ENCODE assay signal across 8 cellular contexts in genomic region chr4:173505924-173506779, GRCh38. TPM values are rescaled to one million over a fixed set of nuclear protein-coding genes. Genes with fewer than 3 reads are reported as not detected.
DNase-seq lines count a peak whose midpoint lies in the region; FAIRE-seq and TF ChIP-seq lines count a peak whose summit lies in the region.

No MANE protein-coding gene starts in this region.

- intact Hi-C loops in uterus (cut with DNase I; ENCODE audit: low total_unique reads), result loop anchor here (10.0 kb wide), 2 partner anchors 181 to 609 kb away; no protein-coding TSS in a partner anchor

- FAIRE-seq in H1 (lab: Jason Lieb, UNC), result peak; percentile 88

- H4K5ac ChIP-seq in H1 (ENCODE audit: insufficient read length, low read depth, low read length), result no peak overlapping the region
- no peak overlapping the region for H4K5ac ChIP-seq in mesendoderm (ENCODE audit: low read length)

- CTCF ChIA-PET in SK-N-SH (lab: Yijun Ruan, JAX), result interaction anchor here (0.6 to 5.1 kb wide), 32 partner anchors 9 to 858 kb away, joined by 3 to 24 read pairs (median 4); no protein-coding TSS in a partner anchor
- CTCF ChIA-PET in H1 (lab: Charles Lee; ENCODE audit: partially characterized antibody), result interaction anchor here (0.6 to 5.9 kb wide), 50 partner anchors 8 to 714 kb away, joined by 3 to 39 read pairs (median 4); partner anchors contain the start of gene HAND2

- H3K23ac ChIP-seq in H1 (ENCODE audit: insufficient read length), result no peak overlapping the region
- no peak overlapping the region for H3K23ac ChIP-seq in mesendoderm (ENCODE audit: low read length)

- H3F3A ChIP-seq in SK-N-SH (replicated peaks; ENCODE audit: insufficient read depth), result peaks cover 14% of the 10 kb centered on the region

- H3K79me2 ChIP-seq in ACC112 (ENCODE audit: control insufficient read depth, insufficient read depth, low read length, unreplicated experiment), result no peaks in the 10 kb centered on the region
- peaks cover 30% of the 10 kb centered on the region for H3K79me2 ChIP-seq in SK-N-SH (ENCODE audit: insufficient read depth)
- no peaks in the 10 kb centered on the region for H3K79me2 ChIP-seq in H1 (ENCODE audit: control insufficient read depth in 1 of 2, insufficient read depth in 2 of 2, low read length in 2 of 2)
- no peaks in the 10 kb centered on the region for H3K79me2 ChIP-seq in mesendoderm (ENCODE audit: control insufficient read depth, insufficient read depth, low read length)

- H3K4ac ChIP-seq in H1 (replicated peaks; ENCODE audit: insufficient read length, low read depth, low read length), result no peak overlapping the region
- H3K4ac ChIP-seq in mesendoderm (ENCODE audit: low read depth, low read length), result no peak overlapping the region

- H3K9me2 ChIP-seq in SK-N-SH, result no peaks in the 10 kb centered on the region

- H3K27ac ChIP-seq in ACC112 (ENCODE audit: low read depth, low read length) (no peak overlapping the region), SK-N-SH (ENCODE audit: low read depth in 2 of 2, low read length in 1 of 2) (peak overlapping the region; percentile 82 to 99), H1 (ENCODE audit: low read depth, low read length) (no peak overlapping the region), mesendoderm (ENCODE audit: low read depth, low read length) (no peak overlapping the region), uterus (peak overlapping the region in 1 of 2 donors; percentile 22)

- H2AFZ ChIP-seq in ACC112 (ENCODE audit: low read length, unreplicated experiment) (peak overlapping the region; percentile 15), SK-N-SH (ENCODE audit: low read depth) (peak overlapping the region; percentile 66), H1 (ENCODE audit: low read length) (no peak overlapping the region)

- H3K36me3 ChIP-seq in ACC112 (ENCODE audit: insufficient read depth, low read length) (no peaks in the 10 kb centered on the region), SK-N-SH (replicated peaks in 1 of 2; ENCODE audit: control insufficient read depth in 1 of 2, insufficient read depth in 2 of 2, low read length in 1 of 2) (peaks cover 0 to 6% of the 10 kb centered on the region in 2 experiments), H1 (ENCODE audit: control insufficient read depth in 2 of 4, insufficient read depth in 4 of 4, low read length in 3 of 4) (no peaks in the 10 kb centered on the region), mesendoderm (ENCODE audit: control insufficient read depth, insufficient read depth, low read length) (no peaks in the 10 kb centered on the region), uterus (no peaks in the 10 kb centered on the region)

- H3K4me1 ChIP-seq in ACC112 (ENCODE audit: control insufficient read depth, insufficient read depth, low read length, unreplicated experiment) (no peaks in the 10 kb centered on the region), SK-N-SH (ENCODE audit: control insufficient read depth in 1 of 2, insufficient read depth in 2 of 2, low read depth in 1 of 2, low read length in 1 of 2) (peaks cover 8 to 51% of the 10 kb centered on the region in 2 experiments; a peak in 2 of 4 replicates), H1 (replicated peaks in 1 of 4; ENCODE audit: control insufficient read depth in 3 of 4, insufficient read depth in 4 of 4, low read length in 3 of 4) (peaks cover 6 to 25% (median 16%) of the 10 kb centered on the region in 4 experiments), mesendoderm (ENCODE audit: control insufficient read depth, low read depth, low read length) (peaks cover 4% of the 10 kb centered on the region), uterus (no peaks in the 10 kb centered on the region)

- H3K27me3 ChIP-seq in ACC112 (ENCODE audit: insufficient read depth, low read length), result peaks cover 6% of the 10 kb centered on the region; the same call in 1 of the 2 replicates
- no peaks in the 10 kb centered on the region for H3K27me3 ChIP-seq in SK-N-SH (ENCODE audit: insufficient read depth)
- peaks cover 96 to 100% (median 100%) of the 10 kb centered on the region in 4 experiments for H3K27me3 ChIP-seq in H1 (replicated peaks in 1 of 4; ENCODE audit: control insufficient read depth in 3 of 4, extremely low read depth in 1 of 4, insufficient read depth in 3 of 4, low read length in 3 of 4)
- H3K27me3 ChIP-seq in mesendoderm (ENCODE audit: insufficient read depth, low read length, poor library complexity), result peaks cover 92% of the 10 kb centered on the region
- peaks cover 0 to 4% of the 10 kb centered on the region in 2 donors for H3K27me3 ChIP-seq in uterus

- no peak overlapping the region for H2BK12ac ChIP-seq in H1 (ENCODE audit: low read depth, low read length)

- POLR2A ChIA-PET in SK-N-SH (lab: Yijun Ruan, JAX) (interaction anchor here (0.6 to 9.7 kb wide), 19 partner anchors 9 to 757 kb away, joined by 3 to 91 read pairs (median 5); partner anchors contain the start of gene HAND2), H1 (lab: Charles Lee; ENCODE audit: partially characterized antibody) (interaction anchor here (1.0 kb wide), 1 partner anchor 21 kb away, joined by 3 read pairs; no protein-coding TSS in a partner anchor)

- H2BK15ac ChIP-seq in H1 (ENCODE audit: low read length) (no peak overlapping the region), mesendoderm (replicated peaks; ENCODE audit: low read depth) (no peak overlapping the region)

- no peak overlapping the region for H4K91ac ChIP-seq in H1 (replicated peaks; ENCODE audit: insufficient read length, low read length)

- H3K9me3 ChIP-seq in SK-N-SH (no peaks in the 10 kb centered on the region), H1 (ENCODE audit: insufficient read depth in 2 of 2, low read depth in 1 of 2, low read length in 1 of 2) (no peaks in the 10 kb centered on the region), uterus (no peaks in the 10 kb centered on the region)

- H3K18ac ChIP-seq in H1 (ENCODE audit: extremely low read depth, low read length) (no peak overlapping the region), mesendoderm (ENCODE audit: low read length) (no peak overlapping the region)

- 50% methylated on average over 17 of the region's 20 CpGs for WGBS in SK-N-SH (ENCODE audit: low lambda C conversion rate)
- WGBS in H1 (ENCODE audit: extremely low coverage in 1 of 2, insufficient coverage in 1 of 2, insufficient read length in 1 of 2, insufficient replicate concordance in 2 of 2, low coverage in 1 of 2, low lambda C conversion rate in 2 of 2, missing lambda C conversion rate in 1 of 2), 2 experiments, result 10% methylated on average over 20 of the region's 20 CpGs; no CpG with 5 or more reads in 1 of the 2 experiments
- no CpG with 5 or more reads among the region's 20 CpGs for WGBS in mesendoderm (ENCODE audit: extremely low coverage, insufficient coverage, low lambda C conversion rate)

- peak in 1 of 2 experiments; percentile 5; a peak in 1 of 4 replicates for TF ChIP-seq EP300 in SK-N-SH (IDR thresholded peaks at IDR 0.05; ENCODE audit: borderline replicate concordance in 1 of 2, low read depth in 1 of 2, low read length in 1 of 2)
- TF ChIP-seq EP300 in H1 (IDR thresholded peaks at IDR 0.05; ENCODE audit: borderline replicate concordance in 1 of 2, low read depth in 2 of 2, low read length in 2 of 2), result no peak

- H3K79me1 ChIP-seq in H1 (ENCODE audit: low read depth, low read length), result no peaks in the 10 kb centered on the region
- no peaks in the 10 kb centered on the region for H3K79me1 ChIP-seq in mesendoderm (ENCODE audit: low read length)

- H3K4me2 ChIP-seq in SK-N-SH, result peak overlapping the region; percentile 92
- peak overlapping the region; percentile 53 to 66 for H3K4me2 ChIP-seq in H1 (ENCODE audit: insufficient read depth in 1 of 2, low read depth in 2 of 2, low read length in 2 of 2)
- peak overlapping the region; percentile 15 for H3K4me2 ChIP-seq in mesendoderm (ENCODE audit: low read length)

- DNase-seq in H4 (ENCODE audit: low spot score) (peak; percentile 55), HuH-7.5 (ENCODE audit: low spot score) (peak; percentile 92), SK-N-SH (peak; percentile 77), H1 (ENCODE audit: low read depth in 1 of 2, low spot score in 2 of 2) (peak in 1 of 2 experiments; percentile 85), mesendoderm (peak; percentile 89), uterus (peak in 1 of 2 donors; percentile 67)

- peak overlapping the region; percentile 19; the same call in 1 of the 2 replicates for H3K9ac ChIP-seq in SK-N-SH
- H3K9ac ChIP-seq in H1 (replicated peaks in 1 of 4; ENCODE audit: extremely low read depth in 1 of 4, low read depth in 3 of 4, low read length in 3 of 4), result no peak overlapping the region
- no peak overlapping the region for H3K9ac ChIP-seq in mesendoderm (ENCODE audit: low read length)

- no peak overlapping the region for H2BK120ac ChIP-seq in H1 (replicated peaks; ENCODE audit: low read depth, low read length)
- no peak overlapping the region for H2BK120ac ChIP-seq in mesendoderm (ENCODE audit: low read depth, low read length)

- no peak overlapping the region for H3K56ac ChIP-seq in H1 (replicated peaks; ENCODE audit: insufficient read length, low read depth, low read length)
- H3K56ac ChIP-seq in mesendoderm (ENCODE audit: low read length), result no peak overlapping the region

- H3K23me2 ChIP-seq in H1 (ENCODE audit: low read depth, low read length), result peaks cover 2% of the 10 kb centered on the region; the same call in 1 of the 2 replicates

- H2BK5ac ChIP-seq in H1 (ENCODE audit: low read depth, low read length) (no peak overlapping the region), mesendoderm (ENCODE audit: low read length) (no peak overlapping the region)

- no peak overlapping the region for H4K8ac ChIP-seq in H1 (ENCODE audit: extremely low read depth, insufficient read depth, low read length)
- no peak overlapping the region for H4K8ac ChIP-seq in mesendoderm (ENCODE audit: low read depth, low read length)

- no peak overlapping the region for H3K14ac ChIP-seq in H1 (ENCODE audit: insufficient read length)

- H2BK20ac ChIP-seq in H1 (ENCODE audit: low read length), result no peak overlapping the region

- H2AK5ac ChIP-seq in H1 (ENCODE audit: low read depth, low read length) (no peak overlapping the region), mesendoderm (ENCODE audit: low read length) (no peak overlapping the region)

- no peak for TF ChIP-seq POLR2A in H1 (IDR thresholded peaks at IDR 0.05; ENCODE audit: control extremely low read depth in 1 of 2, low read depth in 2 of 2, low read length in 2 of 2)
- no peak for TF ChIP-seq POLR2A in uterus (IDR thresholded peaks at IDR 0.05)

- H3K4me3 ChIP-seq in ACC112 (ENCODE audit: low read depth, low read length), result no peak overlapping the region
- H3K4me3 ChIP-seq in GM08714 (ENCODE audit: low read length), result peak overlapping the region; percentile 6; the same call in 1 of the 2 replicates
- H3K4me3 ChIP-seq in SK-N-SH (ENCODE audit: low read depth in 2 of 2, low read length in 1 of 2), result peak overlapping the region in 1 of 2 experiments; percentile 66; a peak in 2 of 4 replicates
- peak overlapping the region; percentile 15 to 49 (median 18); a peak in 5 of 8 replicates for H3K4me3 ChIP-seq in H1 (ENCODE audit: extremely low read depth in 1 of 4, insufficient read depth in 2 of 4, low read depth in 3 of 4, low read length in 4 of 4)
- H3K4me3 ChIP-seq in mesendoderm (ENCODE audit: low read length), result no peak overlapping the region
- H3K4me3 ChIP-seq in uterus, result no peak overlapping the region

- TF ChIP-seq RAD21 in SK-N-SH (IDR thresholded peaks at IDR 0.05; ENCODE audit: low read length) (peak; percentile 83), H1 (IDR thresholded peaks at IDR 0.05 in 1 of 2, conservative IDR thresholded peaks at IDR 0.05 in 1 of 2; ENCODE audit: low read depth in 2 of 2, low read length in 2 of 2) (peak; percentile 92 to 95)

- TF ChIP-seq CTCF in SK-N-SH (IDR thresholded peaks at IDR 0.05) (peak; percentile 84), H1 (IDR thresholded peaks at IDR 0.05; ENCODE audit: control extremely low read depth in 1 of 3, insufficient read depth in 1 of 3, low read depth in 1 of 3, low read length in 3 of 3) (peak in 2 of 3 experiments; percentile 88 to 91; a peak in 3 of 4 replicates), uterus (IDR thresholded peaks at IDR 0.05) (peak; percentile 66 to 79 (median 71))

- H4K20me1 ChIP-seq in SK-N-SH (ENCODE audit: insufficient read depth) (no peaks in the 10 kb centered on the region), H1 (replicated peaks in 1 of 2; ENCODE audit: control insufficient read depth in 1 of 2, insufficient read depth in 2 of 2, low read length in 2 of 2) (peaks cover 7 to 13% of the 10 kb centered on the region in 2 experiments)

RNA-seq across cellular contexts. Expression of gene HAND2, which starts 23.9 kb away (rescaled TPM):
- total RNA-seq in H4 (2014; rRNA removed; shearing (Covaris generic)), result 0.06 and 1.2 TPM in 2 replicates
- polyA plus RNA-seq in SK-N-SH (2012; rRNA removed) (94.2 and 106 TPM in 2 replicates), H1 (2011; rRNA removed) (0.05 TPM in 1 of 2 replicates, not detected in the other)
- polyA plus RNA-seq in SK-N-SH (2012; cell fraction: cytosol; rRNA removed), result 129 and 139 TPM in 2 replicates
- polyA plus RNA-seq in SK-N-SH (2012; cell fraction: nucleus; rRNA removed), result 96.3 and 128 TPM in 2 replicates
- not detected in 2 replicates for total RNA-seq in H1 (2021; fragmentation: NEBNext Ultra II Directional; extraction: Animal tissue kit (Norgen Biotek cat#: 25700))
- polyA plus RNA-seq in H1 (2011; cell fraction: cytosol; rRNA removed), result 0.04 TPM
- not detected for polyA plus RNA-seq in H1 (2011; cell fraction: nucleus; rRNA removed)
- 0.05 to 0.37 TPM in 2 of 4 replicates, not detected in the others for polyA plus RNA-seq in H1 (2012, experiment 1 of 2)
- polyA plus RNA-seq in H1 (2012, experiment 2 of 2), result 0.47 TPM
- polyA plus RNA-seq in H1 (2013, experiment 1 of 2), result 0.04 TPM
- not detected for polyA plus RNA-seq in H1 (2013, experiment 2 of 2)
- polyA minus RNA-seq in H1 (2011; rRNA and poly(A)+ RNA removed), result not detected in 2 replicates
- not detected for polyA minus RNA-seq in H1 (2011; cell fraction: cytosol; rRNA and poly(A)+ RNA removed)
- not detected for polyA minus RNA-seq in H1 (2011; cell fraction: nucleus; rRNA and poly(A)+ RNA removed)
- polyA plus RNA-seq in mesendoderm (2013, experiment 1 of 2), result 0.32 TPM
- 0.31 TPM for polyA plus RNA-seq in mesendoderm (2013, experiment 2 of 2)
- total RNA-seq in uterus, result 10 to 100 TPM; 20.3 to 77.6 (median 23.7) TPM

Comparison
In these comparisons a context has a peak if more than half of its experiments do, and no peak if none do; other contexts are left out.
1. H3K27ac ChIP-seq: peak in SK-N-SH (2 of 2); none in ACC112 (single experiment), H1 (single experiment) and mesendoderm (single experiment).
2. H3K4me3 ChIP-seq: peak in GM08714 (single experiment) and H1 (4 of 4); none in ACC112 (single experiment), mesendoderm (single experiment) and uterus (0 of 2).
3. H3K4me2 ChIP-seq: peak in every context shown above with its lines; median percentile 92 in SK-N-SH; 60 in H1; 15 in mesendoderm.
4. Peak in every context shown above with its lines, with median percentiles within 50 percentile points of each other: CTCF ChIP-seq.